3 cellular contexts compared by ENCODE assay signal in genomic region chr19:55534280-55534679, GRCh38. TPM values are rescaled to one million over a fixed set of nuclear protein-coding genes. Genes with fewer than 3 reads are reported as not detected.
"Had no signal": no experiment of that assay in that cellular context is flagged by ENCODE, and none has a peak within 500 bp of the region (broad histone marks: within the 10 kb centered on the region; RNA-seq: fewer than 3 reads in every experiment).

No MANE protein-coding gene starts in this region.

RNA-seq across cellular contexts. Expression of gene SBK2, which starts 2.7 kb away (rescaled TPM):
- total RNA-seq: GM23248, H4, HFFc6 had no signal
- polyA plus RNA-seq: GM23248 had no signal

RNA-seq across cellular contexts. Expression of gene SBK3, which starts 11.1 kb away (rescaled TPM):
- total RNA-seq: GM23248, H4, HFFc6 had no signal
- polyA plus RNA-seq: GM23248 had no signal
